In the genomic region with DNA sequence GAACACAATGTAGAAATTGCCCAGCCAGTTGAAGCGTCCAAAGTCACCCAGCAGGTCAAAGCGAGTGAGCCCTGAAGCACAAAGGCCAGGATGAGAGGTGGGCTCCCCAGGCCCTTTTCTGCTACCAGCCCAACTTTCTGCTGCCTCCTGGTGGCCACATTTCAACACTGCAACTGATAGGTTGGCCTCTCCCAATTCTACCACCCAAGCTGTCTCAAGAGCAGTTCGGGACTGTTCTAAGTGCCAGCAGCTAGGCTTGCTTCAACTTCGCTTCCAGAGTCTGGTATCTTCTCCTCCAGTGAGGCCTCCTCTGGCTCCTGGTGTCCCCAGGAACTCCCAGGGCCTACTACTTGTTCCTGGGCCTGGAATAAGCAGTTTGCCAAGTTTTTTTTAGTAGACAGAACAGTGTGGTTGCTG, we compare ENCODE assay signal across 1 cellular context.
TF ChIP-seq lines count a peak whose summit lies in the region.

No MANE protein-coding gene starts in this region.

TF ChIP-seq in endothelial cell of umbilical vein, 7 proteins besides CTCF, POLR2A, EP300 and RAD21:
- TF ChIP-seq EZH2 (IDR thresholded peaks at IDR 0.05; ENCODE audit: borderline replicate concordance, low read depth, low read length, severe bottlenecking), result no peak
- TF ChIP-seq, protein P1, sequence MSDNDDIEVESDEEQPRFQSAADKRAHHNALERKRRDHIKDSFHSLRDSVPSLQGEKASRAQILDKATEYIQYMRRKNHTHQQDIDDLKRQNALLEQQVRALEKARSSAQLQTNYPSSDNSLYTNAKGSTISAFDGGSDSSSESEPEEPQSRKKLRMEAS (IDR thresholded peaks at IDR 0.05; ENCODE audit: insufficient read depth, insufficient read length), result no peak
- no peak for TF ChIP-seq MYC (IDR thresholded peaks at IDR 0.05; ENCODE audit: low read depth, low read length)
- no peak for TF ChIP-seq FOS (IDR thresholded peaks at IDR 0.05; ENCODE audit: borderline replicate concordance, insufficient read depth, low read length)
- TF ChIP-seq POLR2AphosphoS5 (IDR thresholded peaks at IDR 0.05; ENCODE audit: insufficient read depth, low read depth, low read length), result no peak
- TF ChIP-seq GATA2 (IDR thresholded peaks at IDR 0.05; ENCODE audit: insufficient read depth, insufficient read length, low read depth, low read length), result no peak
